In the genomic region with DNA sequence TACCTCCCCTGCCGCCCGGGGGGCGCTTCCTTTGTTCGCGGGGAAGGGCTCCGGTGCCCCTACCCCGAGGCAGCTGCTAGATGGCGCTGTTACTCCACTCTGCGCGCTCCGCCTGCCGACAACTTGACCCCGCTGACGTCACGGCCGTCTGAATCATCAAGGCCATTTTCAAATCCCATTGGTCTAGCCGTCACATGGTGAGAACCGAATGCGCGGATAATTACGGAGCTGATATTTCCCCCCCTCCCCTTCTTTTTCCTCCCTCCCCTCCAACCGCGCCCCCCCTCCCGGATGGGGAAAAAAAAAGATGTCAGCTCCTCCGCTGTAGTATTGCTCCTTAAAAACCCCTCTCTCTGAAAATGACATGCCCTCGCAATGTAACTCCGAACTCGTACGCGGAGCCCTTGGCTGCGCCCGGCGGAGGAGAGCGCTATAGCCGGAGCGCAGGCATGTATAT, we compare ENCODE assay signal across 8 cellular contexts. TPM values are rescaled to one million over a fixed set of nuclear protein-coding genes. Genes with fewer than 3 reads are reported as not detected.
DNase-seq lines count a peak whose midpoint lies in the region; ATAC-seq, FAIRE-seq and TF ChIP-seq lines count a peak whose summit lies in the region.

Gene HOXC10 (plus strand): TSS at position 246 of the 457 bp plus-strand sequence. CDS start 114 bp downstream, at position 360.

- TF ChIP-seq RAD21 in K562 (CRISPR knock-in tag; conservative IDR thresholded peaks at IDR 0.05 in 1 of 2, IDR thresholded peaks at IDR 0.05 in 1 of 2), result peak; percentile 88 to 91

- no peak within 1 kb of the TSS for H3K27ac ChIP-seq in K562 (ENCODE audit: extremely low read depth, low read depth, low read length)

- peaks cover 0 to 5% (median 0%) of the 10 kb centered on the region in 3 donors for H3K36me3 Mint-ChIP-seq in immature natural killer cell

- CTCF ChIA-PET in K562 (lab: Yijun Ruan, JAX; ENCODE audit: low intra/inter-chr PET ratio), result interaction anchor here (1.1 to 3.9 kb wide), 8 partner anchors 19 to 395 kb away, joined by 3 to 26 read pairs (median 8); no protein-coding TSS in a partner anchor

- POLR2A ChIA-PET in K562 (lab: Yijun Ruan, JAX), result interaction anchor here (0.9 to 1.2 kb wide), 3 partner anchors 16 to 265 kb away, joined by 3 to 4 read pairs (median 3); no protein-coding TSS in a partner anchor

- H3K27me3 Mint-ChIP-seq in immature natural killer cell (ENCODE audit: low read depth in 3 of 3), result peaks cover 67 to 92% (median 86%) of the 10 kb centered on the region in 3 donors

- peak; percentile 91 for DNase-seq in activated effector memory CD4-positive, alpha-beta T cell treated with anti-CD3 and anti-CD28 coated beads, Interleukin-2, amount 50 U/mL, for 16 hours
- no peak for DNase-seq in activated effector memory CD4-positive, alpha-beta T cell treated with Interleukin-2 at 50 U/mL for 16 hours
- peak; percentile 97 for DNase-seq in NCI-H1092 (lab: John Stamatoyannopoulos, UW)
- peak; percentile 54 for DNase-seq in T-helper 9 cell
- DNase-seq in K562 (ENCODE audit: extremely low read depth in 1 of 4, low spot score in 3 of 4), result peak; percentile 91 to 97 (median 92)
- DNase-seq in immature natural killer cell, result peak; percentile 70 to 75 (median 71)
- peak; percentile 51 to 85 (median 68) for DNase-seq in stimulated activated CD4-positive, alpha-beta T cell treated with anti-CD3 and anti-CD28 coated beads, Interleukin-1b, Interleukin-23, amount 100 ng/mL, for 24 hours (ENCODE audit: low read depth in 4 of 4, low spot score in 1 of 4)

- TF ChIP-seq EP300 in K562 (IDR thresholded peaks at IDR 0.05; ENCODE audit: low read length), result 0 out of 2 replicates have a peak, but pooled peaks have one; percentile 17

- ATAC-seq in K562 (peak; percentile 80), GM19452 (IDR thresholded peaks at IDR 0.05; ENCODE audit: unreplicated experiment) (no peak)

- no peaks in the 10 kb centered on the region for H3K79me2 ChIP-seq in K562 (ENCODE audit: control insufficient read depth, insufficient read depth, low read length)

- H3K9me3 ChIP-seq in K562 (replicated peaks; ENCODE audit: control insufficient read depth, insufficient read depth, low read depth, low read length), result no peaks in the 10 kb centered on the region

- FAIRE-seq in K562 (lab: Jason Lieb, UNC), result peak; percentile 99

- H3K4me3 Mint-ChIP-seq in immature natural killer cell, result peak within 1 kb of the TSS; percentile 68 to 83 (median 73)

- no peaks in the 10 kb centered on the region for H3K9me3 Mint-ChIP-seq in immature natural killer cell

- no peaks in the 10 kb centered on the region for H3K36me3 ChIP-seq in K562 (ENCODE audit: control insufficient read depth, insufficient read depth, low read length)

- no peaks in the 10 kb centered on the region for H4K20me1 ChIP-seq in K562 (replicated peaks; ENCODE audit: control insufficient read depth, insufficient read depth, low read length)

- peak within 1 kb of the TSS; percentile 78 for H2AFZ ChIP-seq in K562 (ENCODE audit: low read depth, low read length)

- no peak for TF ChIP-seq POLR2A in K562 (conservative IDR thresholded peaks at IDR 0.05)

- peak within 1 kb of the TSS in 1 of 2 experiments; percentile 10; a peak in 2 of 4 replicates for H3K9ac ChIP-seq in K562 (ENCODE audit: insufficient read depth in 1 of 2, low read depth in 2 of 2, low read length in 2 of 2)

- peak; percentile 82 to 95 (median 95) for TF ChIP-seq CTCF in K562 (IDR thresholded peaks at IDR 0.05 in 2 of 3, conservative IDR thresholded peaks at IDR 0.05 in 1 of 3; ENCODE audit: insufficient read depth in 2 of 3, low read depth in 1 of 3, low read length in 3 of 3)

- H3K9me1 ChIP-seq in K562 (ENCODE audit: control insufficient read depth, insufficient read depth, low read length), result no peaks in the 10 kb centered on the region

- peaks cover 35 to 37% of the 10 kb centered on the region in 2 donors for H3K4me1 Mint-ChIP-seq in immature natural killer cell

- peak within 1 kb of the TSS; percentile 46; the same call in 1 of the 2 replicates for H3K4me2 ChIP-seq in K562 (ENCODE audit: insufficient read depth, low read length)

- intact Hi-C loops in K562 (cut with micrococcal nuclease), result loop anchor here (1.0 to 10.0 kb wide), 3 partner anchors 20 to 380 kb away; partner anchors contain the start of gene GPR84

- peaks cover 20 to 23% of the 10 kb centered on the region in 2 experiments for H3K27me3 ChIP-seq in K562 (ENCODE audit: control insufficient read depth in 2 of 2, insufficient read depth in 2 of 2, low read length in 2 of 2)

- H3K27ac Mint-ChIP-seq in immature natural killer cell, result peak within 1 kb of the TSS in 3 of 6 donors; percentile 5 to 59 (median 50)

- WGBS in K562 (ENCODE audit: insufficient coverage, low coverage, missing lambda C conversion rate), result 32% methylated on average over 21 of the region's 36 CpGs

- in situ Hi-C loops in K562 (cut with MboI), result loop anchor here (5.0 to 10.0 kb wide), 2 partner anchors 217 to 380 kb away; partner anchors contain the start of gene GPR84

- no peak within 1 kb of the TSS; the same call in 1 of the 2 replicates for H3K4me3 ChIP-seq in K562

- no TSS peak for BruUV-seq in K562 (replicated peaks; lab: Mats Ljungman, UMichigan)

- peaks cover 28 to 43% of the 10 kb centered on the region in 2 experiments for H3K4me1 ChIP-seq in K562 (replicated peaks in 1 of 2; ENCODE audit: control insufficient read depth in 2 of 2, insufficient read depth in 2 of 2, low read length in 2 of 2)

TF ChIP-seq in K562, 482 proteins besides CTCF, POLR2A, EP300 and RAD21 (continues in another document):
- TF ChIP-seq RFX5 (IDR thresholded peaks at IDR 0.05; ENCODE audit: low read depth, low read length) (0 out of 2 replicates have a peak, but pooled peaks have one; percentile 26), CC2D1A (IDR thresholded peaks at IDR 0.05) (peak; percentile 65), YY1 (IDR thresholded peaks at IDR 0.05; ENCODE audit: borderline replicate concordance in 1 of 3, control insufficient read depth in 1 of 3, extremely low read depth in 1 of 3, insufficient read depth in 3 of 3, insufficient read length in 1 of 3, insufficient replicate concordance in 2 of 3, low read depth in 1 of 3, low read length in 2 of 3) (peak in 1 of 3 experiments; percentile 37), STAG1 (CRISPR knock-in tag; IDR thresholded peaks at IDR 0.05; ENCODE audit: borderline replicate concordance) (peak; percentile 71; the same call in 1 of the 2 replicates), TEAD4 (IDR thresholded peaks at IDR 0.05; ENCODE audit: low read length) (no peak), TEAD4 (CRISPR knock-in tag; IDR thresholded peaks at IDR 0.05; ENCODE audit: borderline replicate concordance) (no peak), TFAP4 (CRISPR knock-in tag; IDR thresholded peaks at IDR 0.05; ENCODE audit: borderline replicate concordance) (peak; percentile 69; the same call in 1 of the 2 replicates), RCOR1 (IDR thresholded peaks at IDR 0.05; ENCODE audit: borderline replicate concordance in 1 of 2, low read depth in 2 of 2, low read length in 2 of 2) (peak in 1 of 2 experiments; percentile 51; a peak in 1 of 4 replicates), ZBTB7A (IDR thresholded peaks at IDR 0.05; ENCODE audit: borderline replicate concordance, control insufficient read depth, low read depth, low read length) (peak; percentile 91), CHCHD3 (CRISPR knock-in tag; IDR thresholded peaks at IDR 0.05) (no peak), ZKSCAN1 (IDR thresholded peaks at IDR 0.05; ENCODE audit: low read depth, low read length) (0 out of 2 replicates have a peak, but pooled peaks have one; percentile 38), ZBTB8A (IDR thresholded peaks at IDR 0.05; ENCODE audit: partially characterized antibody) (no peak)
- TF ChIP-seq, protein P1, sequence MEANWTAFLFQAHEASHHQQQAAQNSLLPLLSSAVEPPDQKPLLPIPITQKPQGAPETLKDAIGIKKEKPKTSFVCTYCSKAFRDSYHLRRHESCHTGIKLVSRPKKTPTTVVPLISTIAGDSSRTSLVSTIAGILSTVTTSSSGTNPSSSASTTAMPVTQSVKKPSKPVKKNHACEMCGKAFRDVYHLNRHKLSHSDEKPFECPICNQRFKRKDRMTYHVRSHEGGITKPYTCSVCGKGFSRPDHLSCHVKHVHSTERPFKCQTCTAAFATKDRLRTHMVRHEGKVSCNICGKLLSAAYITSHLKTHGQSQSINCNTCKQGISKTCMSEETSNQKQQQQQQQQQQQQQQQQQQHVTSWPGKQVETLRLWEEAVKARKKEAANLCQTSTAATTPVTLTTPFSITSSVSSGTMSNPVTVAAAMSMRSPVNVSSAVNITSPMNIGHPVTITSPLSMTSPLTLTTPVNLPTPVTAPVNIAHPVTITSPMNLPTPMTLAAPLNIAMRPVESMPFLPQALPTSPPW (CRISPR knock-in tag; IDR thresholded peaks at IDR 0.05), result peak; percentile 77

RNA-seq across cellular contexts. Expression of gene HOXC10, which starts in this region (rescaled TPM):
- total RNA-seq in K562 (2011; cell fraction: chromatin; rRNA removed; ENCODE audit: low replicate concordance), result 0.25 TPM in 1 of 2 replicates, not detected in the other
- 0.53 TPM in 1 of 2 replicates, not detected in the other for total RNA-seq in K562 (2011; cell fraction: nucleolus; rRNA removed)
- total RNA-seq in K562 (2011; cell fraction: nucleoplasm; rRNA removed), result 0.46 TPM in 1 of 2 replicates, not detected in the other
- total RNA-seq in K562 (2014; rRNA removed), result 0.08 and 0.14 TPM in 2 replicates
- not detected in 2 replicates for total RNA-seq in K562 (2014; rRNA removed; fragmentation: Illumina TruSeq; extraction: Trizol)
- total RNA-seq in K562 (2015; rRNA removed; fragmentation: Illumina TruSeq; extraction: Trizol), result 0.23 TPM in 1 of 2 replicates, not detected in the other
- total RNA-seq in K562 (2021), result 0.35 and 0.69 TPM in 2 replicates
- polyA plus RNA-seq in K562 (2011; rRNA removed), result 0.08 and 0.13 TPM in 2 replicates
- polyA plus RNA-seq in K562 (2011; cell fraction: cytosol; rRNA removed), result 0.15 and 0.33 TPM in 2 replicates
- polyA plus RNA-seq in K562 (2011; cell fraction: nucleus; rRNA removed), result 0.21 TPM in 1 of 2 replicates, not detected in the other
- 0.64 and 0.75 TPM in 2 replicates for polyA plus RNA-seq in K562 (2012)
- 0.37 and 0.77 TPM in 2 replicates for polyA plus RNA-seq in K562 (2014; fragmentation: Illumina TruSeq; extraction: Trizol)
- polyA plus RNA-seq in K562 (2014; fragmentation: Nextera tagmentation; extraction: Ambion mirVana), result under 1 TPM; 0.25 to 0.42 TPM
- 0.63 and 0.73 TPM in 2 replicates for polyA plus RNA-seq in K562 (2014; rRNA removed)
- polyA minus RNA-seq in K562 (2011; rRNA and poly(A)+ RNA removed), result 0.24 TPM in 1 of 2 replicates, not detected in the other
- polyA minus RNA-seq in K562 (2011; cell fraction: cytosol; rRNA and poly(A)+ RNA removed), result 0.64 and 1.6 TPM in 2 replicates
- polyA minus RNA-seq in K562 (2011; cell fraction: nucleus; rRNA and poly(A)+ RNA removed), result 0.67 TPM in 2 replicates
- not detected for polyA plus RNA-seq in immature natural killer cell

Comparison
In these comparisons a context has a peak if more than half of its experiments do, and no peak if none do; other contexts are left out.
1. Peak in DNase-seq in immature natural killer cell; RNA of the gene not detected or under 1 TPM.